ENCODE assay signal across 19 cellular contexts in the genomic region with DNA sequence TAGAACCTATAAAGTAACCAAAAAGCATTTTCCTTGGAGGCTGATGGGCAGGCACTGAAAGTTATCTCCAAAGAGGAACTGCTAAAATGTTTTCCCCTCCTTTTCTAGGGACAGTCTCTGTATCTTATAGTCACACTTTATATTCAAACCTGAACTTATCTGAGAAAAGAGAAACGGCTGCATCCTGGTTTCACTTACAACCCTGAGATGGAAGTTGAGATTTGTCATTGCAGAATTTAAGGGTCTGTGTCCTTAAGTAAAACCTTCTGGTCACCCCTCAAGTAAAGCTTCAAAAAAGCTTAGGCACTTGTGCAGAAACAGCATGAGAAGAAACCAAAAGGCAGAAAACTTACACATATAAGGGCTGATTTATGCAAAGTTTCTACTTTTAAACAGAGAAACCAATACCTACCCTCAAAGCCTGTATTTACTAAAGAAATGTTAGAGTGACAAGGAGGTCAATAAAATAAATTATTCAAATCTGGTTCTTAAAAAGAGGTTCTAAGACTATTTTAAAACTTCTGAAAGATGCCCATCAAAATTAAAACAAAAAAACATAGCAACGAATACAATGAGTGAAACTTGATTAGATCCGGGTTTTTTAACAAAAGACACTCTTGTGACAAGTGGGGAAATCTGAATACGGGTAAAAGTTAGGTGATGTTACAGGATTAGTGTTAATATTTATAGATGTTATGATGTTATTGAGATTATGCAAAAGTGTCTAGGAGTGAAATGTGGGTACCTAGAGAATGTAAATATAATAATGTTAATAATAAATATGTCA. TPM values are rescaled to one million over a fixed set of nuclear protein-coding genes. Genes with fewer than 3 reads are reported as not detected.
DNase-seq lines count a peak whose midpoint lies in the region; ATAC-seq and TF ChIP-seq lines count a peak whose summit lies in the region.
"Had no signal": no experiment of that assay in that cellular context is flagged by ENCODE, and none has a peak within 500 bp of the region (broad histone marks: within the 10 kb centered on the region; RNA-seq: fewer than 3 reads in every experiment).

No MANE protein-coding gene starts in this region.

- H3K36me3 Mint-ChIP-seq in activated CD8-positive, alpha-beta memory T cell treated with anti-CD3 and anti-CD28 coated beads, Interleukin-2, amount 10 ng/mL, durations not matched to agents 7 days and 5 days = peaks cover 70% of the 10 kb centered on the region
- H3K36me3 Mint-ChIP-seq in T-cell (peaks cover 28% of the 10 kb centered on the region), natural killer cell (peaks cover 8% of the 10 kb centered on the region)

- H3K4me1 ChIP-seq in upper lobe of right lung (peaks cover 14% of the 10 kb centered on the region), mucosa of descending colon (ENCODE audit: low read depth) (peaks cover 13% of the 10 kb centered on the region)
- H3K4me1 ChIP-seq: breast epithelium, pancreas had no signal

- no peak for ATAC-seq in activated CD8-positive, alpha-beta memory T cell treated with anti-CD3 and anti-CD28 coated beads, Interleukin-2, amount 10 ng/mL, durations not matched to agents 7 days and 5 days
- ATAC-seq in HG02588 (IDR thresholded peaks at IDR 0.05; ENCODE audit: unreplicated experiment) (peak; percentile 23), T-cell (replicated peaks in 1 of 4) (no peak), natural killer cell (no peak), upper lobe of right lung (no peak), mucosa of descending colon (no peak)
- ATAC-seq: A549, pancreas had no signal

- H3K4me3 Mint-ChIP-seq in activated CD8-positive, alpha-beta memory T cell treated with anti-CD3 and anti-CD28 coated beads, Interleukin-2, amount 10 ng/mL, durations not matched to agents 7 days and 5 days = peak overlapping the region; percentile 57
- H3K4me3 Mint-ChIP-seq in T-cell (peak overlapping the region; percentile 22 to 32 (median 31)), natural killer cell (no peak overlapping the region)

- no peak overlapping the region for H3K27ac ChIP-seq in upper lobe of right lung
- H3K27ac ChIP-seq: A549, breast epithelium, GM23248, pancreas, transverse colon had no signal

- H3K27me3 Mint-ChIP-seq in activated CD8-positive, alpha-beta memory T cell treated with anti-CD3 and anti-CD28 coated beads, Interleukin-2, amount 10 ng/mL, durations not matched to agents 7 days and 5 days = no peaks in the 10 kb centered on the region
- H3K27me3 Mint-ChIP-seq in T-cell (no peaks in the 10 kb centered on the region), natural killer cell (ENCODE audit: low read depth in 2 of 2) (no peaks in the 10 kb centered on the region)

- POLR2A ChIA-PET in T-cell (lab: Charles Lee) = no interaction called here

- TF ChIP-seq CTCF in natural killer cell (IDR thresholded peaks at IDR 0.05) = no peak
- no peak for TF ChIP-seq CTCF in upper lobe of right lung (IDR thresholded peaks at IDR 0.05)
- TF ChIP-seq CTCF in mucosa of descending colon (IDR thresholded peaks at IDR 0.05) = no peak

- H3K9me3 Mint-ChIP-seq in activated CD8-positive, alpha-beta memory T cell treated with anti-CD3 and anti-CD28 coated beads, Interleukin-2, amount 10 ng/mL, durations not matched to agents 7 days and 5 days (ENCODE audit: low read depth) = peaks cover 13% of the 10 kb centered on the region
- H3K9me3 Mint-ChIP-seq in T-cell = peaks cover 0 to 12% (median 0%) of the 10 kb centered on the region in 3 donors
- H3K9me3 Mint-ChIP-seq in natural killer cell = peaks cover 4% of the 10 kb centered on the region in 2 donors

- CTCF ChIA-PET in activated CD8-positive, alpha-beta memory T cell treated with anti-CD3 and anti-CD28 coated beads, Interleukin-2, amount 10 ng/mL, durations not matched to agents 7 days and 5 days (lab: Charles Lee) = interaction anchor here (1.3 to 1.7 kb wide), 2 partner anchors 8 to 10 kb away, joined by 3 to 6 read pairs; partner anchors contain the start of gene CD58
- CTCF ChIA-PET in T-cell (lab: Charles Lee) = interaction anchor here in 1 of 2 donors (0.5 kb wide), 1 partner anchor 256 kb away, joined by 3 read pairs; no protein-coding TSS in a partner anchor

- peak overlapping the region; percentile 84 for H3K27ac Mint-ChIP-seq in activated CD8-positive, alpha-beta memory T cell treated with anti-CD3 and anti-CD28 coated beads, Interleukin-2, amount 10 ng/mL, durations not matched to agents 7 days and 5 days
- H3K27ac Mint-ChIP-seq in T-cell = peak overlapping the region; percentile 24 to 72
- H3K27ac Mint-ChIP-seq in natural killer cell = peak overlapping the region; percentile 2 to 76

- H3K27me3 ChIP-seq in upper lobe of right lung = no peaks in the 10 kb centered on the region
- H3K27me3 ChIP-seq: breast epithelium, pancreas, transverse colon had no signal

- intact Hi-C loops in natural killer cell (cut with micrococcal nuclease) = no loop called here
- intact Hi-C loops in upper lobe of right lung (cut with DNase I) = no loop called here
- intact Hi-C loops in mucosa of descending colon (cut with DNase I, micrococcal nuclease) = no loop called here

- H3K4me3 ChIP-seq in upper lobe of right lung (no peak overlapping the region), mucosa of descending colon (no peak overlapping the region)
- H3K4me3 ChIP-seq: A549, breast epithelium, GM23248, pancreas, transverse colon had no signal

- peaks cover 87% of the 10 kb centered on the region for H3K4me1 Mint-ChIP-seq in activated CD8-positive, alpha-beta memory T cell treated with anti-CD3 and anti-CD28 coated beads, Interleukin-2, amount 10 ng/mL, durations not matched to agents 7 days and 5 days
- H3K4me1 Mint-ChIP-seq in T-cell (peaks cover 29 to 82% (median 63%) of the 10 kb centered on the region in 3 donors), natural killer cell (peaks cover 80 to 85% of the 10 kb centered on the region in 2 donors)

- H3K9me3 ChIP-seq in upper lobe of right lung (no peaks in the 10 kb centered on the region), mucosa of descending colon (no peaks in the 10 kb centered on the region)
- H3K9me3 ChIP-seq: A549, pancreas, transverse colon had no signal

- H3K36me3 ChIP-seq in upper lobe of right lung = no peaks in the 10 kb centered on the region
- H3K36me3 ChIP-seq in mucosa of descending colon (ENCODE audit: low read depth) = no peaks in the 10 kb centered on the region
- H3K36me3 ChIP-seq: breast epithelium, pancreas, transverse colon had no signal

- no peak for DNase-seq in activated CD8-positive, alpha-beta memory T cell treated with anti-CD3 and anti-CD28 coated beads, Interleukin-2, amount 10 ng/mL, durations not matched to agents 7 days and 5 days
- DNase-seq in activated CD8-positive, alpha-beta memory T cell treated with anti-CD3 and anti-CD28 coated beads for 24 hours = no peak
- no peak for DNase-seq in T-cell
- no peak for DNase-seq in natural killer cell
- DNase-seq in hepatic stellate cell (ENCODE audit: low spot score) = no peak
- no peak for DNase-seq in upper lobe of right lung
- DNase-seq in mucosa of descending colon = no peak
- DNase-seq: activated CD4-positive, CD25-positive, alpha-beta regulatory T cell treated with anti-CD3 and anti-CD28 coated beads, Interleukin-2, amount 50 U/mL, for 72 hours; activated effector memory CD4-positive, alpha-beta T cell treated with Interleukin-2 at 50 U/mL for 16 hours; effector CD8-positive, alpha-beta T cell; foreskin melanocyte; GM23248; midbrain; NCI-H1048; pancreas; transverse colon had no signal

RNA-seq across cellular contexts. Expression of gene CD58, which starts 9.9 kb away (rescaled TPM):
- 10 to 100 TPM; 54.0 to 56.9 TPM for total RNA-seq in activated CD8-positive, alpha-beta memory T cell treated with anti-CD3 and anti-CD28 coated beads, Interleukin-2, amount 10 ng/mL, durations not matched to agents 7 days and 5 days
- total RNA-seq in T-cell (10 to 100 TPM in 4 of 5 donors, 1 to 10 TPM in 1; 8.9 to 20.5 (median 16.9) TPM), natural killer cell (10 to 100 TPM; 27.4 to 34.0 (median 28.6) TPM), upper lobe of right lung (33.2 TPM), mucosa of descending colon (10 to 100 TPM; 19.3 to 31.9 (median 31.0) TPM)
